In genomic region chr17:41894791-41895331, GRCh38 we compare ENCODE assay signal across 10 cellular contexts. TPM values are rescaled to one million over a fixed set of nuclear protein-coding genes. Genes with fewer than 3 reads are reported as not detected.
DNase-seq lines count a peak whose midpoint lies in the region; ATAC-seq, FAIRE-seq and TF ChIP-seq lines count a peak whose summit lies in the region.
"Had no signal": no experiment of that assay in that cellular context is flagged by ENCODE, and none has a peak within 500 bp of the region (broad histone marks: within the 10 kb centered on the region; RNA-seq: fewer than 3 reads in every experiment).

No MANE protein-coding gene starts in this region.

- in situ Hi-C loops in HepG2 (cut with HindIII; ENCODE audit: extremely low pct_ligation_motif_present, low pct_unique_long_range_greater_than_20kb) = no loop called here

- CTCF ChIA-PET in HepG2 (lab: Yijun Ruan, JAX; ENCODE audit: low intra/inter-chr PET ratio, low total read pairs) = interaction anchor here (0.6 kb wide), 1 partner anchor 1361 kb away, joined by 3 read pairs; no protein-coding TSS in a partner anchor

- H2AFZ ChIP-seq in HepG2 (ENCODE audit: low read length) = no peak overlapping the region

- ATAC-seq in HepG2 = no peak
- ATAC-seq in stimulated activated memory B cell treated with anti-CD40 and anti-IgM and Interleukin-4, amounts not matched to agents 10 μg/mL and 1 μg/mL and 100 μg/mL, for 72 hours = no peak

- TF ChIP-seq POLR2A in HepG2 (IDR thresholded peaks at IDR 0.05; ENCODE audit: insufficient read depth in 1 of 2, low read depth in 2 of 2, low read length in 2 of 2) = no peak

- no peak overlapping the region for H3K4me3 Mint-ChIP-seq in stimulated activated memory B cell treated with anti-CD40 and anti-IgM and Interleukin-4, amounts not matched to agents 10 μg/mL and 1 μg/mL and 100 μg/mL, for 72 hours

- H3K27me3 Mint-ChIP-seq in stimulated activated memory B cell treated with anti-CD40 and anti-IgM and Interleukin-4, amounts not matched to agents 10 μg/mL and 1 μg/mL and 100 μg/mL, for 72 hours = no peaks in the 10 kb centered on the region

- peaks cover 64% of the 10 kb centered on the region for H3K36me3 Mint-ChIP-seq in stimulated activated memory B cell treated with anti-CD40 and anti-IgM and Interleukin-4, amounts not matched to agents 10 μg/mL and 1 μg/mL and 100 μg/mL, for 72 hours

- H3K36me3 ChIP-seq in bronchial epithelial cell (ENCODE audit: control insufficient read depth, insufficient read depth, low read length) (peaks cover 49% of the 10 kb centered on the region), HepG2 (replicated peaks in 1 of 2; ENCODE audit: control insufficient read depth in 1 of 2, insufficient read depth in 2 of 2, low read length in 2 of 2) (peaks cover 47 to 81% of the 10 kb centered on the region in 2 experiments), urinary bladder (ENCODE audit: insufficient read depth) (peaks cover 6% of the 10 kb centered on the region)

- H3K4me2 ChIP-seq in HepG2 (ENCODE audit: low read depth, low read length) = no peak overlapping the region

- no peak for TF ChIP-seq RAD21 in HepG2 (CRISPR knock-in tag; IDR thresholded peaks at IDR 0.05)

- peak; percentile 51 for DNase-seq in DMS53 (lab: John Stamatoyannopoulos, UW)
- DNase-seq in DMS53 treated with DMSO at 0.1 percent for 48 hours (lab: John Stamatoyannopoulos, UW; ENCODE audit: unreplicated experiment) = no peak
- peak; percentile 20 for DNase-seq in bronchial epithelial cell (ENCODE audit: low read depth)
- no peak for DNase-seq in HepG2 (ENCODE audit: low spot score)
- no peak for DNase-seq in activated CD4-positive, alpha-beta T cell treated with anti-CD3 and anti-CD28 coated beads for 1 hour
- DNase-seq in cerebellum (ENCODE audit: low spot score) = no peak
- DNase-seq: 8988T had no signal

- no peak for FAIRE-seq in bronchial epithelial cell (lab: Jason Lieb, UNC)
- peak; percentile 42 for FAIRE-seq in HepG2 (lab: Jason Lieb, UNC)

- H3K27ac ChIP-seq in HepG2 (ENCODE audit: extremely low read length, insufficient read depth, low read length) (no peak overlapping the region), urinary bladder (ENCODE audit: low read depth) (peak overlapping the region; percentile 62)

- H3K27me3 ChIP-seq in bronchial epithelial cell (ENCODE audit: control insufficient read depth, insufficient read depth, low read length) (no peaks in the 10 kb centered on the region), HepG2 (ENCODE audit: control insufficient read depth in 1 of 2, insufficient read depth in 2 of 2, low read length in 2 of 2) (no peaks in the 10 kb centered on the region)

- WGBS in HepG2 (ENCODE audit: low lambda C conversion rate) = 77% methylated on average over 7 of the region's 7 CpGs
- 49% methylated on average over 7 of the region's 7 CpGs for WGBS in urinary bladder

- no peak for TF ChIP-seq CTCF in bronchial epithelial cell (IDR thresholded peaks at IDR 0.05; ENCODE audit: insufficient read depth, low read length, severe bottlenecking)
- no peak for TF ChIP-seq CTCF in HepG2 (CRISPR knock-in tag; IDR thresholded peaks at IDR 0.05)

- H3K9ac ChIP-seq in HepG2 (ENCODE audit: insufficient read depth, low read depth, low read length) = no peak overlapping the region

- H3K79me2 ChIP-seq in HepG2 (ENCODE audit: insufficient read depth, low read length) = no peaks in the 10 kb centered on the region

- intact Hi-C loops in HepG2 (cut with micrococcal nuclease; ENCODE audit: unreplicated experiment) = no loop called here

- no peak for TF ChIP-seq EP300 in HepG2 (IDR thresholded peaks at IDR 0.05; ENCODE audit: low read depth in 2 of 2, low read length in 2 of 2)
- no peak for TF ChIP-seq EP300 in HepG2 (CRISPR knock-in tag; IDR thresholded peaks at IDR 0.05; ENCODE audit: borderline replicate concordance)

- H3K9me3 Mint-ChIP-seq in stimulated activated memory B cell treated with anti-CD40 and anti-IgM and Interleukin-4, amounts not matched to agents 10 μg/mL and 1 μg/mL and 100 μg/mL, for 72 hours = no peaks in the 10 kb centered on the region

- no peaks in the 10 kb centered on the region for H3K9me3 ChIP-seq in HepG2 (ENCODE audit: low read length)

- POLR2A ChIA-PET in HepG2 (lab: Yijun Ruan, JAX) = interaction anchor here (0.6 to 2.8 kb wide), 7 partner anchors 13 to 863 kb away, joined by 3 to 16 read pairs (median 4); partner anchors contain the start of genes ACLY, CNP, KLHL11 and ODAD4

- BruUV-seq in HepG2 (replicated peaks; lab: Mats Ljungman, UMichigan) = no TSS peak

- H3K4me3 ChIP-seq in bronchial epithelial cell (ENCODE audit: low read depth, low read length) (no peak overlapping the region), HepG2 (replicated peaks in 1 of 3; ENCODE audit: insufficient read depth in 1 of 3, low read depth in 2 of 3, low read length in 3 of 3) (no peak overlapping the region), urinary bladder (ENCODE audit: low read depth, low read length) (no peak overlapping the region)

- no peaks in the 10 kb centered on the region for H4K20me1 ChIP-seq in HepG2 (ENCODE audit: insufficient read depth, low read length)

- H3K4me1 ChIP-seq in HepG2 (ENCODE audit: insufficient read depth, low read length) (peaks cover 25% of the 10 kb centered on the region), urinary bladder (ENCODE audit: insufficient read depth) (no peaks in the 10 kb centered on the region)

- H3K4me1 Mint-ChIP-seq in stimulated activated memory B cell treated with anti-CD40 and anti-IgM and Interleukin-4, amounts not matched to agents 10 μg/mL and 1 μg/mL and 100 μg/mL, for 72 hours = no peaks in the 10 kb centered on the region

- H3K27ac Mint-ChIP-seq in stimulated activated memory B cell treated with anti-CD40 and anti-IgM and Interleukin-4, amounts not matched to agents 10 μg/mL and 1 μg/mL and 100 μg/mL, for 72 hours = no peak overlapping the region

RNA-seq across cellular contexts. Expression of gene ACLY, which starts 23.9 kb away (rescaled TPM):
- total RNA-seq in bronchial epithelial cell (78.5 and 121 TPM in 2 replicates), HepG2 (2016; rRNA removed; fragmentation: Illumina TruSeq; extraction: Trizol) (218 and 277 TPM in 2 replicates), urinary bladder (64.1 TPM), cerebellum (91.7 TPM)
- total RNA-seq in HepG2 (2016; cell fraction: cytosol; rRNA removed; fragmentation: Illumina TruSeq; extraction: Trizol; ENCODE audit: low read depth) = 24.5 and 29.0 TPM in 2 replicates
- 218 and 232 TPM in 2 replicates for total RNA-seq in HepG2 (2016; cell fraction: insoluble cytoplasmic fraction; rRNA removed; fragmentation: Illumina TruSeq; extraction: Trizol)
- total RNA-seq in HepG2 (2016; cell fraction: membrane; rRNA removed; fragmentation: Illumina TruSeq; extraction: Trizol) = 75.9 and 85.9 TPM in 2 replicates
- total RNA-seq in HepG2 (2016; cell fraction: nucleus; rRNA removed; fragmentation: Illumina TruSeq; extraction: Trizol) = 147 and 157 TPM in 2 replicates
- polyA plus RNA-seq in HepG2 (2011; rRNA removed) (111 and 143 TPM in 2 replicates), urinary bladder (51.7 TPM)
- 98.4 and 118 TPM in 2 replicates for polyA plus RNA-seq in HepG2 (2011; cell fraction: cytosol; rRNA removed)
- polyA plus RNA-seq in HepG2 (2011; cell fraction: nucleus; rRNA removed) = 94.3 and 115 TPM in 2 replicates
- 93.3 and 115 TPM in 2 replicates for polyA plus RNA-seq in HepG2 (2012)
- polyA plus RNA-seq in HepG2 (2016; cell fraction: cytosol; fragmentation: Illumina TruSeq; extraction: Trizol; ENCODE audit: low read depth) = 12.6 and 14.2 TPM in 2 replicates
- polyA plus RNA-seq in HepG2 (2016; cell fraction: insoluble cytoplasmic fraction; fragmentation: Illumina TruSeq; extraction: Trizol; ENCODE audit: low read depth) = 183 and 215 TPM in 2 replicates
- 30.1 and 37.0 TPM in 2 replicates for polyA plus RNA-seq in HepG2 (2016; cell fraction: membrane; fragmentation: Illumina TruSeq; extraction: Trizol; ENCODE audit: low read depth)
- 178 and 193 TPM in 2 replicates for polyA plus RNA-seq in HepG2 (2016; cell fraction: nucleus; fragmentation: Illumina TruSeq; extraction: Trizol; ENCODE audit: insufficient read depth, low read depth)
- polyA minus RNA-seq in HepG2 (2011; rRNA and poly(A)+ RNA removed; ENCODE audit: low replicate concordance) = 364 TPM in 2 replicates
- 190 and 249 TPM in 2 replicates for polyA minus RNA-seq in HepG2 (2011; cell fraction: cytosol; rRNA and poly(A)+ RNA removed)
- polyA minus RNA-seq in HepG2 (2011; cell fraction: nucleus; rRNA and poly(A)+ RNA removed) = 60.3 and 96.6 TPM in 2 replicates

RNA-seq across cellular contexts. Expression of gene KLHL11, which starts 29.6 kb away (rescaled TPM):
- total RNA-seq in bronchial epithelial cell (31.0 and 33.2 TPM in 2 replicates), HepG2 (2016; rRNA removed; fragmentation: Illumina TruSeq; extraction: Trizol) (27.5 and 37.1 TPM in 2 replicates), urinary bladder (35.0 TPM), cerebellum (55.2 TPM)
- 2.5 and 3.0 TPM in 2 replicates for total RNA-seq in HepG2 (2016; cell fraction: cytosol; rRNA removed; fragmentation: Illumina TruSeq; extraction: Trizol; ENCODE audit: low read depth)
- 25.7 and 35.1 TPM in 2 replicates for total RNA-seq in HepG2 (2016; cell fraction: insoluble cytoplasmic fraction; rRNA removed; fragmentation: Illumina TruSeq; extraction: Trizol)
- total RNA-seq in HepG2 (2016; cell fraction: membrane; rRNA removed; fragmentation: Illumina TruSeq; extraction: Trizol) = 6.3 and 7.6 TPM in 2 replicates
- 18.3 and 20.0 TPM in 2 replicates for total RNA-seq in HepG2 (2016; cell fraction: nucleus; rRNA removed; fragmentation: Illumina TruSeq; extraction: Trizol)
- polyA plus RNA-seq in HepG2 (2011; rRNA removed) (7.4 and 7.7 TPM in 2 replicates), urinary bladder (3.8 TPM)
- 4.0 and 5.2 TPM in 2 replicates for polyA plus RNA-seq in HepG2 (2011; cell fraction: cytosol; rRNA removed)
- 5.7 and 5.8 TPM in 2 replicates for polyA plus RNA-seq in HepG2 (2011; cell fraction: nucleus; rRNA removed)
- 1.4 and 1.9 TPM in 2 replicates for polyA plus RNA-seq in HepG2 (2012)
- polyA plus RNA-seq in HepG2 (2016; cell fraction: cytosol; fragmentation: Illumina TruSeq; extraction: Trizol; ENCODE audit: low read depth) = 0.03 and 0.08 TPM in 2 replicates
- 2.2 and 2.6 TPM in 2 replicates for polyA plus RNA-seq in HepG2 (2016; cell fraction: insoluble cytoplasmic fraction; fragmentation: Illumina TruSeq; extraction: Trizol; ENCODE audit: low read depth)
- 0.37 and 0.49 TPM in 2 replicates for polyA plus RNA-seq in HepG2 (2016; cell fraction: membrane; fragmentation: Illumina TruSeq; extraction: Trizol; ENCODE audit: low read depth)
- 5.5 and 6.3 TPM in 2 replicates for polyA plus RNA-seq in HepG2 (2016; cell fraction: nucleus; fragmentation: Illumina TruSeq; extraction: Trizol; ENCODE audit: insufficient read depth, low read depth)
- polyA minus RNA-seq in HepG2 (2011; rRNA and poly(A)+ RNA removed; ENCODE audit: low replicate concordance) = 26.1 and 45.0 TPM in 2 replicates
- polyA minus RNA-seq in HepG2 (2011; cell fraction: cytosol; rRNA and poly(A)+ RNA removed) = 22.9 and 26.0 TPM in 2 replicates
- 10.8 and 17.8 TPM in 2 replicates for polyA minus RNA-seq in HepG2 (2011; cell fraction: nucleus; rRNA and poly(A)+ RNA removed)

RNA-seq across cellular contexts. Expression of gene ODAD4, which starts 35.6 kb away (rescaled TPM):
- total RNA-seq in bronchial epithelial cell = 0.13 and 0.26 TPM in 2 replicates
- 0.53 and 0.60 TPM in 2 replicates for total RNA-seq in HepG2 (2016; rRNA removed; fragmentation: Illumina TruSeq; extraction: Trizol)
- total RNA-seq in HepG2 (2016; cell fraction: cytosol; rRNA removed; fragmentation: Illumina TruSeq; extraction: Trizol; ENCODE audit: low read depth) = 0.18 TPM in 1 of 2 replicates, not detected in the other
- 0.41 and 0.92 TPM in 2 replicates for total RNA-seq in HepG2 (2016; cell fraction: insoluble cytoplasmic fraction; rRNA removed; fragmentation: Illumina TruSeq; extraction: Trizol)
- total RNA-seq in HepG2 (2016; cell fraction: membrane; rRNA removed; fragmentation: Illumina TruSeq; extraction: Trizol) = 0.09 and 0.28 TPM in 2 replicates
- total RNA-seq in HepG2 (2016; cell fraction: nucleus; rRNA removed; fragmentation: Illumina TruSeq; extraction: Trizol) = 0.37 and 1.4 TPM in 2 replicates
- polyA plus RNA-seq in HepG2 (2011; rRNA removed) = 0.48 and 0.73 TPM in 2 replicates
- polyA plus RNA-seq in HepG2 (2011; cell fraction: cytosol; rRNA removed) = 0.15 and 0.35 TPM in 2 replicates
- 0.88 and 1.5 TPM in 2 replicates for polyA plus RNA-seq in HepG2 (2011; cell fraction: nucleus; rRNA removed)
- polyA plus RNA-seq in HepG2 (2012) = 0.57 and 0.59 TPM in 2 replicates
- polyA plus RNA-seq in HepG2 (2016; cell fraction: cytosol; fragmentation: Illumina TruSeq; extraction: Trizol; ENCODE audit: low read depth) = 0.10 TPM in 1 of 2 replicates, not detected in the other
- polyA plus RNA-seq in HepG2 (2016; cell fraction: insoluble cytoplasmic fraction; fragmentation: Illumina TruSeq; extraction: Trizol; ENCODE audit: low read depth) = 0.72 and 1.5 TPM in 2 replicates
- polyA plus RNA-seq in HepG2 (2016; cell fraction: membrane; fragmentation: Illumina TruSeq; extraction: Trizol; ENCODE audit: low read depth) = 0.08 TPM in 1 of 2 replicates, not detected in the other
- polyA plus RNA-seq in HepG2 (2016; cell fraction: nucleus; fragmentation: Illumina TruSeq; extraction: Trizol; ENCODE audit: insufficient read depth, low read depth) = 0.74 and 1.3 TPM in 2 replicates
- 0.48 TPM in 1 of 2 replicates, not detected in the other for polyA minus RNA-seq in HepG2 (2011; rRNA and poly(A)+ RNA removed; ENCODE audit: low replicate concordance)
- not detected in 2 replicates for polyA minus RNA-seq in HepG2 (2011; cell fraction: cytosol; rRNA and poly(A)+ RNA removed)
- 1.3 and 4.0 TPM in 2 replicates for polyA minus RNA-seq in HepG2 (2011; cell fraction: nucleus; rRNA and poly(A)+ RNA removed)
- total RNA-seq in urinary bladder = 1.4 TPM
- polyA plus RNA-seq in urinary bladder = 2.0 TPM
- 3.7 TPM for total RNA-seq in cerebellum
- total RNA-seq: mononuclear cell had no signal

RNA-seq across cellular contexts. Expression of gene KLHL10, which starts 57.2 kb away (rescaled TPM):
- under 0.01 and 0.13 TPM in 2 replicates for total RNA-seq in bronchial epithelial cell
- total RNA-seq in HepG2 (2016; rRNA removed; fragmentation: Illumina TruSeq; extraction: Trizol) = 0.04 TPM in 1 of 2 replicates, not detected in the other
- 0.09 TPM in 1 of 2 replicates, not detected in the other for total RNA-seq in HepG2 (2016; cell fraction: cytosol; rRNA removed; fragmentation: Illumina TruSeq; extraction: Trizol; ENCODE audit: low read depth)
- 0.04 and 0.09 TPM in 2 replicates for total RNA-seq in HepG2 (2016; cell fraction: insoluble cytoplasmic fraction; rRNA removed; fragmentation: Illumina TruSeq; extraction: Trizol)
- total RNA-seq in HepG2 (2016; cell fraction: membrane; rRNA removed; fragmentation: Illumina TruSeq; extraction: Trizol) = not detected in 2 replicates
- total RNA-seq in HepG2 (2016; cell fraction: nucleus; rRNA removed; fragmentation: Illumina TruSeq; extraction: Trizol) = not detected in 2 replicates
- polyA plus RNA-seq in HepG2 (2011; rRNA removed) = 0.05 and 0.08 TPM in 2 replicates
- 0.03 TPM in 1 of 2 replicates, not detected in the other for polyA plus RNA-seq in HepG2 (2011; cell fraction: cytosol; rRNA removed)
- polyA plus RNA-seq in HepG2 (2011; cell fraction: nucleus; rRNA removed) = 0.05 and 0.13 TPM in 2 replicates
- not detected in 2 replicates for polyA plus RNA-seq in HepG2 (2012)
- polyA plus RNA-seq in HepG2 (2016; cell fraction: cytosol; fragmentation: Illumina TruSeq; extraction: Trizol; ENCODE audit: low read depth) = not detected in 2 replicates
- polyA plus RNA-seq in HepG2 (2016; cell fraction: insoluble cytoplasmic fraction; fragmentation: Illumina TruSeq; extraction: Trizol; ENCODE audit: low read depth) = not detected in 2 replicates
- not detected in 2 replicates for polyA plus RNA-seq in HepG2 (2016; cell fraction: membrane; fragmentation: Illumina TruSeq; extraction: Trizol; ENCODE audit: low read depth)
- not detected in 2 replicates for polyA plus RNA-seq in HepG2 (2016; cell fraction: nucleus; fragmentation: Illumina TruSeq; extraction: Trizol; ENCODE audit: insufficient read depth, low read depth)
- 0.12 TPM in 1 of 2 replicates, not detected in the other for polyA minus RNA-seq in HepG2 (2011; rRNA and poly(A)+ RNA removed; ENCODE audit: low replicate concordance)
- not detected in 2 replicates for polyA minus RNA-seq in HepG2 (2011; cell fraction: cytosol; rRNA and poly(A)+ RNA removed)
- not detected in 2 replicates for polyA minus RNA-seq in HepG2 (2011; cell fraction: nucleus; rRNA and poly(A)+ RNA removed)
- 0.48 TPM for total RNA-seq in urinary bladder
- polyA plus RNA-seq in urinary bladder = 0.71 TPM
- total RNA-seq in cerebellum = not detected
- total RNA-seq: mononuclear cell had no signal

RNA-seq across cellular contexts. Expression of gene NT5C3B, which starts 58.8 kb away (rescaled TPM):
- 81.2 and 124 TPM in 2 replicates for total RNA-seq in bronchial epithelial cell
- total RNA-seq in HepG2 (2016; rRNA removed; fragmentation: Illumina TruSeq; extraction: Trizol) = 92.1 and 104 TPM in 2 replicates
- 128 and 164 TPM in 2 replicates for total RNA-seq in HepG2 (2016; cell fraction: cytosol; rRNA removed; fragmentation: Illumina TruSeq; extraction: Trizol; ENCODE audit: low read depth)
- 87.1 and 106 TPM in 2 replicates for total RNA-seq in HepG2 (2016; cell fraction: insoluble cytoplasmic fraction; rRNA removed; fragmentation: Illumina TruSeq; extraction: Trizol)
- 198 and 220 TPM in 2 replicates for total RNA-seq in HepG2 (2016; cell fraction: membrane; rRNA removed; fragmentation: Illumina TruSeq; extraction: Trizol)
- 52.2 and 64.7 TPM in 2 replicates for total RNA-seq in HepG2 (2016; cell fraction: nucleus; rRNA removed; fragmentation: Illumina TruSeq; extraction: Trizol)
- 119 and 126 TPM in 2 replicates for polyA plus RNA-seq in HepG2 (2011; rRNA removed)
- polyA plus RNA-seq in HepG2 (2011; cell fraction: cytosol; rRNA removed) = 116 and 145 TPM in 2 replicates
- 119 TPM in 2 replicates for polyA plus RNA-seq in HepG2 (2011; cell fraction: nucleus; rRNA removed)
- 77.4 and 82.6 TPM in 2 replicates for polyA plus RNA-seq in HepG2 (2012)
- polyA plus RNA-seq in HepG2 (2016; cell fraction: cytosol; fragmentation: Illumina TruSeq; extraction: Trizol; ENCODE audit: low read depth) = 148 and 199 TPM in 2 replicates
- polyA plus RNA-seq in HepG2 (2016; cell fraction: insoluble cytoplasmic fraction; fragmentation: Illumina TruSeq; extraction: Trizol; ENCODE audit: low read depth) = 108 and 113 TPM in 2 replicates
- 207 and 224 TPM in 2 replicates for polyA plus RNA-seq in HepG2 (2016; cell fraction: membrane; fragmentation: Illumina TruSeq; extraction: Trizol; ENCODE audit: low read depth)
- polyA plus RNA-seq in HepG2 (2016; cell fraction: nucleus; fragmentation: Illumina TruSeq; extraction: Trizol; ENCODE audit: insufficient read depth, low read depth) = 109 and 119 TPM in 2 replicates
- 36.5 and 43.6 TPM in 2 replicates for polyA minus RNA-seq in HepG2 (2011; rRNA and poly(A)+ RNA removed; ENCODE audit: low replicate concordance)
- polyA minus RNA-seq in HepG2 (2011; cell fraction: cytosol; rRNA and poly(A)+ RNA removed) = 32.3 and 34.1 TPM in 2 replicates
- polyA minus RNA-seq in HepG2 (2011; cell fraction: nucleus; rRNA and poly(A)+ RNA removed) = 48.5 and 53.7 TPM in 2 replicates
- 40.8 TPM for total RNA-seq in urinary bladder
- 67.9 TPM for polyA plus RNA-seq in urinary bladder
- 74.9 TPM for total RNA-seq in cerebellum

Comparison
In these comparisons a context has a peak if more than half of its experiments do, and no peak if none do; other contexts are left out.
1. DNase-seq: peak in DMS53 (single experiment) and bronchial epithelial cell (single experiment); none in DMS53 treated with DMSO at 0.1 percent for 48 hours (single experiment), HepG2 (single experiment), activated CD4-positive, alpha-beta T cell treated with anti-CD3 and anti-CD28 coated beads for 1 hour (single experiment) and cerebellum (single experiment).